ENCODE assay signal across 11 cellular contexts in genomic region chr14:50320279-50320678, GRCh38. TPM values are rescaled to one million over a fixed set of nuclear protein-coding genes. Genes with fewer than 3 reads are reported as not detected.
DNase-seq lines count a peak whose midpoint lies in the region; ATAC-seq and TF ChIP-seq lines count a peak whose summit lies in the region.
"Had no signal": no experiment of that assay in that cellular context is flagged by ENCODE, and none has a peak within 500 bp of the region (broad histone marks: within the 10 kb centered on the region; RNA-seq: fewer than 3 reads in every experiment).

No MANE protein-coding gene starts in this region.

- H3K4me3 Mint-ChIP-seq in activated CD4-positive, alpha-beta memory T cell treated with anti-CD3 and anti-CD28 coated beads for 36 hours = no peak overlapping the region
- no peak overlapping the region for H3K4me3 Mint-ChIP-seq in activated CD4-positive, alpha-beta memory T cell treated with anti-CD3 and anti-CD28 coated beads, Interleukin-2, amount 10 ng/mL, durations not matched to agents 7 days and 5 days
- H3K4me3 Mint-ChIP-seq in Caco-2 (ENCODE audit: unreplicated experiment) = no peak overlapping the region
- H3K4me3 Mint-ChIP-seq: B cell, nephron had no signal

- intact Hi-C loops in activated CD4-positive, alpha-beta memory T cell treated with anti-CD3 and anti-CD28 coated beads for 36 hours (cut with micrococcal nuclease) = loop anchor here (2.0 to 10.0 kb wide), 3 partner anchors 459 to 555 kb away; partner anchors contain the start of genes KLHDC2 and NIN
- intact Hi-C loops in Caco-2 (cut with micrococcal nuclease; ENCODE audit: unreplicated experiment) = loop anchor here (2.0 to 5.0 kb wide), 2 partner anchors 77 to 457 kb away; partner anchors contain the start of gene CDKL1

- H3K36me3 Mint-ChIP-seq in activated CD4-positive, alpha-beta memory T cell treated with anti-CD3 and anti-CD28 coated beads for 36 hours = peaks cover 5% of the 10 kb centered on the region
- H3K36me3 Mint-ChIP-seq in activated CD4-positive, alpha-beta memory T cell treated with anti-CD3 and anti-CD28 coated beads, Interleukin-2, amount 10 ng/mL, durations not matched to agents 7 days and 5 days (ENCODE audit: low read depth) = peaks cover 15% of the 10 kb centered on the region
- peaks cover 8% of the 10 kb centered on the region for H3K36me3 Mint-ChIP-seq in Caco-2 (ENCODE audit: insufficient read depth, unreplicated experiment)

- no peaks in the 10 kb centered on the region for H3K9me3 Mint-ChIP-seq in activated CD4-positive, alpha-beta memory T cell treated with anti-CD3 and anti-CD28 coated beads for 36 hours
- no peaks in the 10 kb centered on the region for H3K9me3 Mint-ChIP-seq in activated CD4-positive, alpha-beta memory T cell treated with anti-CD3 and anti-CD28 coated beads, Interleukin-2, amount 10 ng/mL, durations not matched to agents 7 days and 5 days
- no peaks in the 10 kb centered on the region for H3K9me3 Mint-ChIP-seq in Caco-2 (ENCODE audit: unreplicated experiment)
- H3K9me3 Mint-ChIP-seq: activated naive CD4-positive, alpha-beta T cell treated with anti-CD3 and anti-CD28 coated beads, Interleukin-2, amount 50 U/mL, for 72 hours had no signal

- CTCF ChIA-PET in activated CD4-positive, alpha-beta memory T cell treated with anti-CD3 and anti-CD28 coated beads for 36 hours (lab: Charles Lee) = interaction anchor here (0.6 to 3.5 kb wide), 39 partner anchors 8 to 686 kb away, joined by 3 to 38 read pairs (median 3); partner anchors contain the start of genes CDKL1, DMAC2L, KLHDC2 and L2HGDH
- CTCF ChIA-PET in activated CD4-positive, alpha-beta memory T cell treated with anti-CD3 and anti-CD28 coated beads, Interleukin-2, amount 10 ng/mL, durations not matched to agents 7 days and 5 days (lab: Charles Lee) = interaction anchor here (0.6 to 3.1 kb wide), 34 partner anchors 8 to 686 kb away, joined by 3 to 40 read pairs (median 4); partner anchors contain the start of genes CDKL1, DMAC2L, DNAAF2 and L2HGDH
- CTCF ChIA-PET in Caco-2 (lab: Charles Lee) = interaction anchor here (0.6 to 2.5 kb wide), 10 partner anchors 9 to 391 kb away, joined by 3 to 17 read pairs (median 4); partner anchors contain the start of genes CDKL1, DMAC2L, L2HGDH and MAP4K5

- H3K4me3 ChIP-seq in OCI-LY3 (ENCODE audit: low read length) (0 out of 2 replicates have a peak overlapping the region, but pooled peaks have one; percentile 10), fibroblast of the aortic adventitia (ENCODE audit: low read depth, low read length) (peak overlapping the region; percentile 45), Caco-2 (ENCODE audit: low read depth, low read length) (no peak overlapping the region)

- H3K27ac ChIP-seq in OCI-LY3 (ENCODE audit: low read length) (peak overlapping the region; percentile 29; the same call in 1 of the 2 replicates), temporal lobe (ENCODE audit: low read depth, low read length) (peak overlapping the region; percentile 78)

- DNase-seq in activated CD4-positive, alpha-beta memory T cell treated with anti-CD3 and anti-CD28 coated beads for 36 hours = peak; percentile 34
- DNase-seq in activated CD4-positive, alpha-beta memory T cell treated with anti-CD3 and anti-CD28 coated beads, Interleukin-2, amount 10 ng/mL, durations not matched to agents 7 days and 5 days = no peak
- peak; percentile 82 for DNase-seq in fibroblast of the aortic adventitia (ENCODE audit: low read depth)
- DNase-seq in globus pallidus (ENCODE audit: low spot score) = no peak
- DNase-seq in Caco-2 = no peak

- H3K27ac Mint-ChIP-seq in activated CD4-positive, alpha-beta memory T cell treated with anti-CD3 and anti-CD28 coated beads for 36 hours = no peak overlapping the region
- no peak overlapping the region for H3K27ac Mint-ChIP-seq in activated CD4-positive, alpha-beta memory T cell treated with anti-CD3 and anti-CD28 coated beads, Interleukin-2, amount 10 ng/mL, durations not matched to agents 7 days and 5 days
- H3K27ac Mint-ChIP-seq in Caco-2 (ENCODE audit: unreplicated experiment) = no peak overlapping the region
- H3K27ac Mint-ChIP-seq: activated naive CD4-positive, alpha-beta T cell treated with anti-CD3 and anti-CD28 coated beads, Interleukin-2, amount 50 U/mL, for 72 hours; nephron had no signal

- no TSS peak for BruUV-seq in Caco-2 (replicated peaks; lab: Mats Ljungman, UMichigan)

- H3K79me2 ChIP-seq in OCI-LY3 (ENCODE audit: low read length) = no peaks in the 10 kb centered on the region

- peak overlapping the region; percentile 60 for H3K4me2 ChIP-seq in OCI-LY3 (ENCODE audit: low read length)

- H3K27me3 Mint-ChIP-seq in activated CD4-positive, alpha-beta memory T cell treated with anti-CD3 and anti-CD28 coated beads for 36 hours = no peaks in the 10 kb centered on the region
- no peaks in the 10 kb centered on the region for H3K27me3 Mint-ChIP-seq in activated CD4-positive, alpha-beta memory T cell treated with anti-CD3 and anti-CD28 coated beads, Interleukin-2, amount 10 ng/mL, durations not matched to agents 7 days and 5 days
- no peaks in the 10 kb centered on the region for H3K27me3 Mint-ChIP-seq in Caco-2 (ENCODE audit: insufficient read depth, unreplicated experiment)
- H3K27me3 Mint-ChIP-seq: B cell had no signal

- H3K9me3 ChIP-seq in OCI-LY3 (ENCODE audit: insufficient read depth, low read length) = no peaks in the 10 kb centered on the region
- H3K9me3 ChIP-seq in Caco-2 = no peaks in the 10 kb centered on the region

- POLR2A ChIA-PET in activated CD4-positive, alpha-beta memory T cell treated with anti-CD3 and anti-CD28 coated beads for 36 hours (lab: Charles Lee) = interaction anchor here (1.0 to 1.8 kb wide), 9 partner anchors 8 to 348 kb away, joined by 3 to 9 read pairs (median 6); partner anchors contain the start of genes DMAC2L, L2HGDH, MAP4K5 and SAV1
- POLR2A ChIA-PET in activated CD4-positive, alpha-beta memory T cell treated with anti-CD3 and anti-CD28 coated beads, Interleukin-2, amount 10 ng/mL, durations not matched to agents 7 days and 5 days (lab: Charles Lee) = interaction anchor here (0.8 to 2.1 kb wide), 10 partner anchors 8 to 458 kb away, joined by 3 to 19 read pairs (median 6); partner anchors contain the start of genes CDKL1, DMAC2L, L2HGDH and MAP4K5
- POLR2A ChIA-PET in Caco-2 (lab: Charles Lee) = interaction anchor here (1.0 kb wide), 4 partner anchors 8 to 212 kb away, joined by 3 to 4 read pairs (median 4); partner anchors contain the start of genes CDKL1, DMAC2L, L2HGDH and MAP4K5

- H3K4me1 ChIP-seq in OCI-LY3 (ENCODE audit: low read length) (peaks cover 18% of the 10 kb centered on the region), Caco-2 (no peaks in the 10 kb centered on the region; the same call in 1 of the 2 replicates)

- peak overlapping the region; percentile 17; the same call in 1 of the 2 replicates for H3K9ac ChIP-seq in OCI-LY3 (ENCODE audit: low read length)

- no peak overlapping the region for H2AFZ ChIP-seq in OCI-LY3 (ENCODE audit: low read depth, low read length)

- H4K20me1 ChIP-seq in OCI-LY3 (ENCODE audit: insufficient read depth, low read length) = 0 out of 2 replicates have a peak, but pooled peaks cover 4% of the 10 kb centered on the region

- H3K36me3 ChIP-seq in OCI-LY3 (replicated peaks; ENCODE audit: low read depth, low read length) = peaks cover 7% of the 10 kb centered on the region
- H3K36me3 ChIP-seq in Caco-2 (ENCODE audit: control insufficient read depth, insufficient read depth, low read length) = no peaks in the 10 kb centered on the region

- H3K27me3 ChIP-seq in OCI-LY3 (ENCODE audit: low read depth, low read length) = no peaks in the 10 kb centered on the region
- no peaks in the 10 kb centered on the region for H3K27me3 ChIP-seq in Caco-2 (replicated peaks; ENCODE audit: control insufficient read depth, insufficient read depth, low read length)

- TF ChIP-seq CTCF in OCI-LY3 (IDR thresholded peaks at IDR 0.05; ENCODE audit: low read depth, low read length) (no peak), fibroblast of the aortic adventitia (IDR thresholded peaks at IDR 0.05; ENCODE audit: insufficient read depth, low read length) (no peak), Caco-2 (IDR thresholded peaks at IDR 0.05; ENCODE audit: insufficient read depth in 1 of 2, low read depth in 1 of 2, low read length in 1 of 2, severe bottlenecking in 1 of 2, unreplicated experiment in 1 of 2) (no peak)

- no peak for ATAC-seq in HG03108 (IDR thresholded peaks at IDR 0.05; ENCODE audit: unreplicated experiment)

- H3K4me1 Mint-ChIP-seq in activated CD4-positive, alpha-beta memory T cell treated with anti-CD3 and anti-CD28 coated beads for 36 hours (ENCODE audit: low read depth) = peaks cover 22% of the 10 kb centered on the region
- peaks cover 21% of the 10 kb centered on the region for H3K4me1 Mint-ChIP-seq in activated CD4-positive, alpha-beta memory T cell treated with anti-CD3 and anti-CD28 coated beads, Interleukin-2, amount 10 ng/mL, durations not matched to agents 7 days and 5 days
- no peaks in the 10 kb centered on the region for H3K4me1 Mint-ChIP-seq in Caco-2 (ENCODE audit: low read depth, unreplicated experiment)

RNA-seq across cellular contexts. Expression of gene DMAC2L, which starts 8.2 kb away (rescaled TPM):
- 10 to 100 TPM; 13.4 to 13.9 TPM for total RNA-seq in activated CD4-positive, alpha-beta memory T cell treated with anti-CD3 and anti-CD28 coated beads for 36 hours
- total RNA-seq in activated CD4-positive, alpha-beta memory T cell treated with anti-CD3 and anti-CD28 coated beads, Interleukin-2, amount 10 ng/mL, durations not matched to agents 7 days and 5 days = 10 to 100 TPM; 12.2 to 12.6 TPM
- total RNA-seq in fibroblast of the aortic adventitia (ENCODE audit: low replicate concordance) (2.2 and 4.4 TPM in 2 replicates), temporal lobe (7.6 TPM), Caco-2 (2022) (25.8 and 27.6 TPM in 2 replicates)

RNA-seq across cellular contexts. Expression of gene L2HGDH, which starts 8.2 kb away (rescaled TPM):
- total RNA-seq in activated CD4-positive, alpha-beta memory T cell treated with anti-CD3 and anti-CD28 coated beads for 36 hours = 10 to 100 TPM; 15.0 to 15.2 TPM
- 10 to 100 TPM in 1 of 2 experiments, 1 to 10 TPM in 1; 9.7 to 10.0 TPM for total RNA-seq in activated CD4-positive, alpha-beta memory T cell treated with anti-CD3 and anti-CD28 coated beads, Interleukin-2, amount 10 ng/mL, durations not matched to agents 7 days and 5 days
- total RNA-seq in fibroblast of the aortic adventitia (ENCODE audit: low replicate concordance) (0.98 and 3.3 TPM in 2 replicates), temporal lobe (14.3 TPM), Caco-2 (2022) (25.0 and 27.6 TPM in 2 replicates)

Comparison
In these comparisons a context has a peak if more than half of its experiments do, and no peak if none do; other contexts are left out.
1. DNase-seq: peak in activated CD4-positive, alpha-beta memory T cell treated with anti-CD3 and anti-CD28 coated beads for 36 hours (single experiment) and fibroblast of the aortic adventitia (single experiment); none in activated CD4-positive, alpha-beta memory T cell treated with anti-CD3 and anti-CD28 coated beads, Interleukin-2, amount 10 ng/mL, durations not matched to agents 7 days and 5 days (single experiment), globus pallidus (single experiment) and Caco-2 (0 of 2).